Comparison of ENCODE assay signal across 31 cellular contexts in genomic region chr4:152149734-152150133, GRCh38.
"Had no signal": no experiment of that assay in that cellular context is flagged by ENCODE, and none has a peak within 500 bp of the region (broad histone marks: within the 10 kb centered on the region; RNA-seq: fewer than 3 reads in every experiment).

No MANE protein-coding gene starts in this region.

- DNase-seq: activated B cell treated with CpG ODN at 0.5 μM for 24 hours; activated CD4-positive, alpha-beta memory T cell treated with anti-CD3 and anti-CD28 coated beads for 36 hours; activated CD4-positive, alpha-beta T cell treated with anti-CD3 and anti-CD28 coated beads for 4 hours; activated CD4-positive, alpha-beta T cell treated with anti-CD3 and anti-CD28 coated beads, Interleukin-2, amount 10 ng/mL, durations not matched to agents 24 days and 14 days; activated CD4-positive, alpha-beta T cell treated with anti-CD3 and anti-CD28 coated beads, Interleukin-2, amount 50 U/mL, for 1 hour; activated CD4-positive, alpha-beta T cell treated with anti-CD3 and anti-CD28 coated beads, Interleukin-2, amount 50 U/mL, for 4 hours; activated CD4-positive, CD25-positive, alpha-beta regulatory T cell treated with anti-CD3 and anti-CD28 coated beads, Interleukin-2, amount 50 U/mL, for 72 hours; activated CD8-positive, alpha-beta memory T cell treated with anti-CD3 and anti-CD28 coated beads, Interleukin-2, amount 50 U/mL, for 4 hours; activated CD8-positive, alpha-beta T cell treated with anti-CD3 and anti-CD28 coated beads for 36 hours; activated effector memory CD4-positive, alpha-beta T cell treated with anti-CD3 and anti-CD28 coated beads, Interleukin-2, amount 50 U/mL, for 16 hours; activated gamma-delta T cell treated with Interleukin-2 at 50 U/mL for 16 hours; activated naive CD4-positive, alpha-beta T cell; activated naive CD4-positive, alpha-beta T cell treated with anti-CD3 and anti-CD28 coated beads for 36 hours; activated naive CD4-positive, alpha-beta T cell treated with anti-CD3 and anti-CD28 coated beads, Interleukin-2, amount 50 U/mL, for 16 hours; activated naive CD8-positive, alpha-beta T cell treated with anti-CD3 and anti-CD28 coated beads, Interleukin-2, amount 10 ng/mL, durations not matched to agents 7 days and 5 days; activated naive CD8-positive, alpha-beta T cell treated with anti-CD3 and anti-CD28 coated beads, Interleukin-2, amount 50 U/mL, for 24 hours; activated T-cell treated with anti-CD3 and anti-CD28 coated beads for 4 hours; activated T-cell treated with anti-CD3 and anti-CD28 coated beads, Interleukin-2, amount 50 U/mL, for 1 hour; activated T-cell treated with anti-CD3 and anti-CD28 coated beads, Interleukin-2, amount 50 U/mL, for 4 hours; activated T-cell treated with anti-CD3 and anti-CD28 coated beads, Interleukin-2, amount 50 U/mL, for 72 hours; amygdala; anterior cingulate cortex; caudate nucleus; cerebellar nuclear complex; T-helper 2 cell; T-helper 9 cell had no signal

- H3K36me3 ChIP-seq: ascending aorta, cardiac muscle cell had no signal

- H3K4me3 ChIP-seq: ascending aorta, cardiac muscle cell had no signal

- H3K27ac ChIP-seq: ascending aorta, cardiac muscle cell, VCaP had no signal

- H3K4me1 ChIP-seq: ascending aorta had no signal

- H3K27me3 ChIP-seq: ascending aorta had no signal

- ATAC-seq: activated CD8-positive, alpha-beta T cell treated with anti-CD3 and anti-CD28 coated beads for 36 hours; activated naive CD4-positive, alpha-beta T cell treated with anti-CD3 and anti-CD28 coated beads, Interleukin-2, amount 50 U/mL, for 72 hours; activated naive CD8-positive, alpha-beta T cell treated with anti-CD3 and anti-CD28 coated beads, Interleukin-2, amount 50 U/mL, for 24 hours; activated T-cell treated with anti-CD3 and anti-CD28 coated beads, Interleukin-2, amount 50 U/mL, for 4 hours; activated T-cell treated with anti-CD3 and anti-CD28 coated beads, Interleukin-2, amount 50 U/mL, for 72 hours; activated T-helper 17 cell treated with anti-CD3 and anti-CD28 coated beads, Interleukin-2, amount 50 U/mL, for 72 hours had no signal
